ENCODE assay signal across 26 cellular contexts in the genomic region with DNA sequence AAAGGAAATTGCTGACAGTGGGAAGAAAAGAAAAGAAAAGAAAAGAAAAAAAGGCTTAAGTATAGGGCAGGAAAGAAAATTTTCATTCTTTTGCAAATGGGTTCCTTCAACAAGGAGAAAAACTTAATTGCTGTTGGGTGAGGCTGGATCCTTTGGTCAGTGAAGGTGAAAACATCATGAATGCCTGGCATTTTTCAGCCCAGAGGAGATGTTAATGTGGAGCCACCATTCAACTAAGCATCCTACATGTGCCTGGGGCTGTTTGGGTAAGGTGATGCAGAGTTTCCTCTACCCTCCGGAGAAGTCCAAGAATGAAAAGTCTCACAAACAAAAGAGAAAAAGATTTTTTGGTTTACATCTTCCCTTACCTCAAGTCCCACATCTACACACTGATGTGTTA.
"Had no signal": no experiment of that assay in that cellular context is flagged by ENCODE, and none has a peak within 500 bp of the region (broad histone marks: within the 10 kb centered on the region; RNA-seq: fewer than 3 reads in every experiment).

No MANE protein-coding gene starts in this region.

- H3K36me3 ChIP-seq: ascending aorta, breast epithelium, cardiac muscle cell, colonic mucosa, esophagus squamous epithelium had no signal

- H3K36me3 Mint-ChIP-seq: activated CD4-positive, alpha-beta memory T cell treated with anti-CD3 and anti-CD28 coated beads for 36 hours; activated naive CD4-positive, alpha-beta T cell treated with anti-CD3 and anti-CD28 coated beads, Interleukin-2, amount 10 ng/mL, durations not matched to agents 7 days and 5 days; activated naive CD4-positive, alpha-beta T cell treated with anti-CD3 and anti-CD28 coated beads, Interleukin-2, amount 50 U/mL, for 72 hours; activated naive CD8-positive, alpha-beta T cell treated with anti-CD3 and anti-CD28 coated beads, Interleukin-2, amount 10 ng/mL, durations not matched to agents 7 days and 5 days; brain had no signal

- H3K27me3 ChIP-seq: ascending aorta, breast epithelium, cardiac muscle cell, colonic mucosa, esophagus squamous epithelium had no signal

- H3K9me3 Mint-ChIP-seq: activated CD4-positive, alpha-beta T cell treated with anti-CD3 and anti-CD28 coated beads, Interleukin-2, amount 10 ng/mL, durations not matched to agents 24 days and 14 days; activated naive CD4-positive, alpha-beta T cell treated with anti-CD3 and anti-CD28 coated beads, Interleukin-2, amount 10 ng/mL, durations not matched to agents 7 days and 5 days; activated naive CD4-positive, alpha-beta T cell treated with anti-CD3 and anti-CD28 coated beads, Interleukin-2, amount 50 U/mL, for 72 hours; activated T-cell treated with anti-CD3 and anti-CD28 coated beads, Interleukin-2, amount 50 U/mL, for 24 hours; activated T-cell treated with anti-CD3 and anti-CD28 coated beads, Interleukin-2, amount 50 U/mL, for 72 hours had no signal

- ATAC-seq: activated CD4-positive, alpha-beta T cell treated with anti-CD3 and anti-CD28 coated beads for 36 hours; activated naive CD4-positive, alpha-beta T cell treated with anti-CD3 and anti-CD28 coated beads, Interleukin-2, amount 50 U/mL, for 72 hours; activated T-cell treated with anti-CD3 and anti-CD28 coated beads, Interleukin-2, amount 50 U/mL, for 72 hours had no signal

- H3K27ac ChIP-seq: ascending aorta, breast epithelium, cardiac muscle cell, colonic mucosa, epithelial cell of prostate, esophagus squamous epithelium had no signal

- H3K4me3 Mint-ChIP-seq: activated CD4-positive, alpha-beta memory T cell treated with anti-CD3 and anti-CD28 coated beads for 36 hours; activated CD4-positive, alpha-beta T cell treated with anti-CD3 and anti-CD28 coated beads for 36 hours; activated CD4-positive, alpha-beta T cell treated with anti-CD3 and anti-CD28 coated beads, Interleukin-2, amount 10 ng/mL, durations not matched to agents 24 days and 14 days; activated naive CD4-positive, alpha-beta T cell treated with anti-CD3 and anti-CD28 coated beads, Interleukin-2, amount 10 ng/mL, durations not matched to agents 7 days and 5 days; activated naive CD8-positive, alpha-beta T cell treated with anti-CD3 and anti-CD28 coated beads, Interleukin-2, amount 10 ng/mL, durations not matched to agents 7 days and 5 days; activated T-cell treated with anti-CD3 and anti-CD28 coated beads, Interleukin-2, amount 50 U/mL, for 24 hours; activated T-cell treated with anti-CD3 and anti-CD28 coated beads, Interleukin-2, amount 50 U/mL, for 72 hours; brain had no signal

- H3K4me1 ChIP-seq: ascending aorta, breast epithelium, colonic mucosa, esophagus squamous epithelium had no signal

- DNase-seq: activated CD4-positive, alpha-beta memory T cell treated with anti-CD3 and anti-CD28 coated beads for 36 hours; activated CD4-positive, alpha-beta T cell treated with anti-CD3 and anti-CD28 coated beads for 36 hours; activated CD4-positive, alpha-beta T cell treated with anti-CD3 and anti-CD28 coated beads, Interleukin-2, amount 10 ng/mL, durations not matched to agents 24 days and 14 days; activated CD4-positive, CD25-positive, alpha-beta regulatory T cell; activated CD4-positive, CD25-positive, alpha-beta regulatory T cell treated with anti-CD3 and anti-CD28 coated beads, Interleukin-2, amount 50 U/mL, for 72 hours; activated CD8-positive, alpha-beta memory T cell treated with anti-CD3 and anti-CD28 coated beads, Interleukin-2, amount 50 U/mL, for 48 hours; activated gamma-delta T cell; activated naive CD4-positive, alpha-beta T cell; activated naive CD4-positive, alpha-beta T cell treated with anti-CD3 and anti-CD28 coated beads, Interleukin-2, amount 10 ng/mL, durations not matched to agents 7 days and 5 days; activated naive CD8-positive, alpha-beta T cell treated with anti-CD3 and anti-CD28 coated beads, Interleukin-2, amount 10 ng/mL, durations not matched to agents 7 days and 5 days; activated T-cell treated with anti-CD3 and anti-CD28 coated beads for 4 hours; activated T-cell treated with anti-CD3 and anti-CD28 coated beads, Interleukin-2, amount 50 U/mL, for 24 hours; activated T-cell treated with anti-CD3 and anti-CD28 coated beads, Interleukin-2, amount 50 U/mL, for 72 hours; central memory CD4-positive, alpha-beta T cell; cerebellar nuclear complex; colonic mucosa; effector CD8-positive, alpha-beta T cell; esophagus squamous epithelium; head of caudate nucleus; T-helper 2 cell had no signal

- H3K4me3 ChIP-seq: ascending aorta, breast epithelium, cardiac muscle cell, colonic mucosa, esophagus squamous epithelium had no signal

- H3K27me3 Mint-ChIP-seq: activated CD4-positive, alpha-beta T cell treated with anti-CD3 and anti-CD28 coated beads for 36 hours; activated CD4-positive, alpha-beta T cell treated with anti-CD3 and anti-CD28 coated beads, Interleukin-2, amount 10 ng/mL, durations not matched to agents 24 days and 14 days; activated naive CD4-positive, alpha-beta T cell treated with anti-CD3 and anti-CD28 coated beads, Interleukin-2, amount 10 ng/mL, durations not matched to agents 7 days and 5 days; activated naive CD8-positive, alpha-beta T cell treated with anti-CD3 and anti-CD28 coated beads, Interleukin-2, amount 10 ng/mL, durations not matched to agents 7 days and 5 days; activated T-cell treated with anti-CD3 and anti-CD28 coated beads, Interleukin-2, amount 50 U/mL, for 24 hours; brain had no signal

- H3K4me1 Mint-ChIP-seq: activated CD4-positive, alpha-beta T cell treated with anti-CD3 and anti-CD28 coated beads for 36 hours; activated CD4-positive, alpha-beta T cell treated with anti-CD3 and anti-CD28 coated beads, Interleukin-2, amount 10 ng/mL, durations not matched to agents 24 days and 14 days; activated naive CD4-positive, alpha-beta T cell treated with anti-CD3 and anti-CD28 coated beads, Interleukin-2, amount 10 ng/mL, durations not matched to agents 7 days and 5 days; activated naive CD8-positive, alpha-beta T cell treated with anti-CD3 and anti-CD28 coated beads, Interleukin-2, amount 10 ng/mL, durations not matched to agents 7 days and 5 days; brain had no signal

- H3K9me3 ChIP-seq: ascending aorta, breast epithelium, colonic mucosa, esophagus squamous epithelium had no signal

- H3K27ac Mint-ChIP-seq: activated CD4-positive, alpha-beta memory T cell treated with anti-CD3 and anti-CD28 coated beads for 36 hours; activated CD4-positive, alpha-beta T cell treated with anti-CD3 and anti-CD28 coated beads for 36 hours; activated CD4-positive, alpha-beta T cell treated with anti-CD3 and anti-CD28 coated beads, Interleukin-2, amount 10 ng/mL, durations not matched to agents 24 days and 14 days; activated naive CD4-positive, alpha-beta T cell treated with anti-CD3 and anti-CD28 coated beads, Interleukin-2, amount 10 ng/mL, durations not matched to agents 7 days and 5 days; activated naive CD4-positive, alpha-beta T cell treated with anti-CD3 and anti-CD28 coated beads, Interleukin-2, amount 50 U/mL, for 72 hours; activated naive CD8-positive, alpha-beta T cell treated with anti-CD3 and anti-CD28 coated beads, Interleukin-2, amount 10 ng/mL, durations not matched to agents 7 days and 5 days; activated T-cell treated with anti-CD3 and anti-CD28 coated beads, Interleukin-2, amount 50 U/mL, for 24 hours; activated T-cell treated with anti-CD3 and anti-CD28 coated beads, Interleukin-2, amount 50 U/mL, for 72 hours; brain had no signal
